25 cellular contexts compared by ENCODE assay signal in the genomic region with DNA sequence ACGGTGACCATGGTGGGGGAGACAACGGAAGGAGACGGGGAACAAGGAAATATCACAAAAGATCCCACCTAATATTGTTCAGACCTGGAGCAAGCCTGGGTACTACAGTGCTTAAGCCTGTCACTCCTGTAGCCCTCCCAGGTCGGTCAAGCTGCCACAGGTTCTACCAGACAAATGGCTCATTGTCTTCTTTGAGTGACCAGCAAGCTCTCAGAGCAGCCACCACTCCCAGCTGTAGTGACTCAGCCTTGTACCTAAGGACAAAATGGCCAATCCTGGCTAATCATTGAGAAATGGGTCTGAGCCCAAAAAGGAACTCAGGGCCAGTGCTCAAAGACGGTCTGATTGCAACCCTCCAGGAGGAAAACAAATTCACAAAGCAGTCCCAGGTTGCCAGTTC.
DNase-seq lines count a peak whose midpoint lies in the region; ATAC-seq, FAIRE-seq and TF ChIP-seq lines count a peak whose summit lies in the region.
"Had no signal": no experiment of that assay in that cellular context is flagged by ENCODE, and none has a peak within 500 bp of the region (broad histone marks: within the 10 kb centered on the region; RNA-seq: fewer than 3 reads in every experiment).

No MANE protein-coding gene starts in this region.

- peaks cover 5% of the 10 kb centered on the region for H3K9me3 Mint-ChIP-seq in activated T-cell treated with anti-CD3 and anti-CD28 coated beads, Interleukin-2, amount 50 U/mL, for 24 hours
- H3K9me3 Mint-ChIP-seq: CD4-positive, alpha-beta T cell had no signal

- H3K9me2 ChIP-seq in HCT116 (ENCODE audit: insufficient read depth): no peaks in the 10 kb centered on the region

- H3K27ac Mint-ChIP-seq in activated T-cell treated with anti-CD3 and anti-CD28 coated beads, Interleukin-2, amount 50 U/mL, for 24 hours: no peak overlapping the region
- H3K27ac Mint-ChIP-seq: CD4-positive, alpha-beta T cell had no signal

- RAD21 ChIA-PET in HCT116 (lab: Charles Lee; ENCODE audit: low non-redundant PET in 1 of 2, low total read pairs in 2 of 2, uncharacterized antibody in 2 of 2, unreplicated experiment in 2 of 2): no interaction called here

- no peaks in the 10 kb centered on the region for H3K4me1 Mint-ChIP-seq in activated T-cell treated with anti-CD3 and anti-CD28 coated beads, Interleukin-2, amount 50 U/mL, for 24 hours (ENCODE audit: low read depth)

- ATAC-seq in HCT116: peak; percentile 84
- ATAC-seq: A549 had no signal

- TF ChIP-seq CTCF in HCT116 (IDR thresholded peaks at IDR 0.05 in 2 of 3, conservative IDR thresholded peaks at IDR 0.05 in 1 of 3; ENCODE audit: borderline replicate concordance in 1 of 3, insufficient read depth in 1 of 3, low read depth in 2 of 3, low read length in 2 of 3): no peak

- DNase-seq in HCT116 (ENCODE audit: low read depth, low spot score) (peak; percentile 56), RPMI7951 (ENCODE audit: low read depth) (peak; percentile 15), kidney tubule cell (ENCODE audit: low spot score) (peak; percentile 74), urothelium cell line (ENCODE audit: low spot score) (peak; percentile 42), NCI-H446 treated with DMSO at 0.1 percent for 48 hours (lab: John Stamatoyannopoulos, UW) (no peak), NCI-H2227 (lab: John Stamatoyannopoulos, UW; ENCODE audit: unreplicated experiment) (no peak)
- no peak for DNase-seq in activated T-cell treated with anti-CD3 and anti-CD28 coated beads, Interleukin-2, amount 50 U/mL, for 24 hours
- DNase-seq: AML-193; CD4-positive, alpha-beta T cell; GM23248; H7; IMR-90; KG1; NCI-H1048; NCI-H1694 treated with DMSO at 0.1 percent for 48 hours; NCI-H2081; NCI-H2171; NCI-H524; NCI-H748 treated with DMSO at 0.1 percent for 48 hours; NK-92 treated with Interleukin-12 subunit alpha and Interleukin-12 subunit beta, amount 100 ng/mL, for 24 hours; SHP77 had no signal

- no TSS peak for BruUV-seq in HCT116 (replicated peaks; lab: Mats Ljungman, UMichigan)

- TF ChIP-seq RAD21 in HCT116 (IDR thresholded peaks at IDR 0.05; ENCODE audit: low read depth): no peak

- H3K4me2 ChIP-seq in HCT116 (ENCODE audit: low read length): peak overlapping the region; percentile 11; the same call in 1 of the 2 replicates
- H3K4me2 ChIP-seq: A549; BLaER1 treated with 17β-estradiol and CSF1 and Interleukin-3, amounts not matched to agents 10 nM and 100 nM had no signal

- H3K27me3 Mint-ChIP-seq in activated T-cell treated with anti-CD3 and anti-CD28 coated beads, Interleukin-2, amount 50 U/mL, for 24 hours: no peaks in the 10 kb centered on the region

- intact Hi-C loops in HCT116 (cut with micrococcal nuclease): no loop called here

- no peaks in the 10 kb centered on the region for H3K9me3 ChIP-seq in HCT116 (ENCODE audit: control insufficient read depth in 1 of 2, insufficient read depth in 1 of 2, low read depth in 1 of 2, low read length in 2 of 2)
- H3K9me3 ChIP-seq: A549; BLaER1 treated with 17β-estradiol and CSF1 and Interleukin-3, amounts not matched to agents 10 nM and 100 nM had no signal

- peak; percentile 13 for FAIRE-seq in urothelium cell line (lab: Jason Lieb, UNC)
- FAIRE-seq: A549, G401.6 had no signal

- no peaks in the 10 kb centered on the region for H3K27me3 ChIP-seq in HCT116 (ENCODE audit: insufficient read depth, low read length)
- H3K27me3 ChIP-seq: BLaER1 treated with 17β-estradiol and CSF1 and Interleukin-3, amounts not matched to agents 10 nM and 100 nM had no signal

- TF ChIP-seq POLR2A in HCT116 (IDR thresholded peaks at IDR 0.05; ENCODE audit: borderline replicate concordance, extremely low read depth, insufficient read depth, insufficient read length): no peak

- H2AFZ ChIP-seq in HCT116 (ENCODE audit: low read depth, low read length, poor library complexity, severe bottlenecking): no peak overlapping the region
- H2AFZ ChIP-seq: GM23248 had no signal

- no peaks in the 10 kb centered on the region for H4K20me1 ChIP-seq in HCT116 (ENCODE audit: insufficient read depth)
- H4K20me1 ChIP-seq: BLaER1 treated with 17β-estradiol and CSF1 and Interleukin-3, amounts not matched to agents 10 nM and 100 nM had no signal

- CTCF ChIA-PET in HCT116 (lab: Charles Lee): no interaction called here

- no peak overlapping the region for H3K9ac ChIP-seq in HCT116 (ENCODE audit: low read length)
- H3K9ac ChIP-seq: BLaER1 treated with 17β-estradiol and CSF1 and Interleukin-3, amounts not matched to agents 10 nM and 100 nM; GM23248 had no signal

- H3K36me3 ChIP-seq in HCT116 (ENCODE audit: control insufficient read depth in 1 of 2, insufficient read depth in 2 of 2, low read length in 2 of 2): no peaks in the 10 kb centered on the region
- H3K36me3 ChIP-seq: BLaER1 treated with 17β-estradiol and CSF1 and Interleukin-3, amounts not matched to agents 10 nM and 100 nM had no signal

- H3K36me3 Mint-ChIP-seq in activated T-cell treated with anti-CD3 and anti-CD28 coated beads, Interleukin-2, amount 50 U/mL, for 24 hours (ENCODE audit: low read depth): no peaks in the 10 kb centered on the region

- no peak overlapping the region for H3K27ac ChIP-seq in HCT116 (ENCODE audit: low read depth, low read length)
- H3K27ac ChIP-seq: A549; BLaER1 treated with 17β-estradiol and CSF1 and Interleukin-3, amounts not matched to agents 10 nM and 100 nM; GM23248; RWPE1 had no signal

- H3K4me3 ChIP-seq in HCT116 (replicated peaks in 1 of 2; ENCODE audit: low read depth in 1 of 2, low read length in 2 of 2): no peak overlapping the region
- H3K4me3 ChIP-seq: A549; BLaER1 treated with 17β-estradiol and CSF1 and Interleukin-3, amounts not matched to agents 10 nM and 100 nM; GM23248 had no signal

- POLR2A ChIA-PET in HCT116 (lab: Charles Lee): no interaction called here

- H3K4me1 ChIP-seq in HCT116 (ENCODE audit: control insufficient read depth in 1 of 2, insufficient read depth in 2 of 2, low read length in 2 of 2): peaks cover 2 to 14% of the 10 kb centered on the region in 2 experiments; a peak in 2 of 4 replicates
- H3K4me1 ChIP-seq: BLaER1 treated with 17β-estradiol and CSF1 and Interleukin-3, amounts not matched to agents 10 nM and 100 nM had no signal

- H3K79me2 ChIP-seq in HCT116 (ENCODE audit: insufficient read depth, low read length): no peaks in the 10 kb centered on the region

- H3K4me3 Mint-ChIP-seq in activated T-cell treated with anti-CD3 and anti-CD28 coated beads, Interleukin-2, amount 50 U/mL, for 24 hours: no peak overlapping the region
- H3K4me3 Mint-ChIP-seq: CD4-positive, alpha-beta T cell had no signal

TF ChIP-seq in HCT116, 20 proteins besides CTCF, POLR2A, EP300 and RAD21:
- TF ChIP-seq SRF (IDR thresholded peaks at IDR 0.05; ENCODE audit: low read depth) (no peak), FOSL1 (IDR thresholded peaks at IDR 0.05; ENCODE audit: low read depth) (0 out of 2 replicates have a peak, but pooled peaks have one; percentile 33)
TF ChIP-seq in HCT116: peak in this region for 1.

Comparison
In these comparisons a context has a peak if more than half of its experiments do, and no peak if none do; other contexts are left out.
1. DNase-seq: peak in HCT116 (single experiment), RPMI7951 (single experiment), kidney tubule cell (single experiment) and urothelium cell line (single experiment); none in NCI-H446 treated with DMSO at 0.1 percent for 48 hours (single experiment), NCI-H2227 (single experiment) and activated T-cell treated with anti-CD3 and anti-CD28 coated beads, Interleukin-2, amount 50 U/mL, for 24 hours (single experiment).